1 cellular context compared by ENCODE assay signal in the genomic region with DNA sequence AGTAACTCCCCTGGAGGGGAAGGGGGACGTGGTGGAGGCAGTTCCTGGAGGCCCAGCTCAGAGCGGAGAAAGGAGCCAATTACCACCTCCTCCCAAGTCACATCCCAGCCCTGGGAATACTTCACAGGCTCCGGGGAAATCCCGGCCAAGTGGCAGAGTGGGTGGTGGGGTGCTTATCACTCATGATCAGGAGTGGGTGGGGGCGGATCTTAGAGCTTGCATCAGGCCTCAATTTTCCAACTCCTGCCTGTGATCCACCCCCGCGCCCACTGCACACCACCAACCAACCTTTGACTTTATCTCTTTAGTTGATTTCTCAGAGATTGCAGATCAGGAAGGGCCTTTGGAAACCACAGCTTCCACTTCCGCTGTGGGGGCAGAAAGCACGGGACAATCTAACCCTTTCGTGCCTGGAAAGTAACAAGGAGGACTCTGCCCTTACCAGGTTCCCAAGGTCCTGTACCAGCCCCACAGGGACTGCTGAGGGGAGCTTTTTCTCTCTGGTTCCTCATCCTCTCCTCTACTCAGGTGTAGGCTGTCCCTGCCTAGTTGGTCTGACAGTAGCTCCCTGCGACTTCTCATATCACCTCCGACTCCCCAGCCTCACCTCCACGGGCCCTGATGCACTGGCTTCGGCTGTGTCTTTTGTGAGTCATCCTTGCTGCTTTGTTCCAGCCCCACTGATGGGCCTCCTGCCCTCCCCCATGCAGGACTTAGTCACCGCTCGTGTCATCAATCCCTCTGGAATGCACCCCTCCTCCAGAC.
TF ChIP-seq lines count a peak whose summit lies in the region.

No MANE protein-coding gene starts in this region.

TF ChIP-seq in HepG2, 621 proteins besides CTCF, POLR2A, EP300 and RAD21 (continued from another document and continues in another):
- TF ChIP-seq, protein P1, sequence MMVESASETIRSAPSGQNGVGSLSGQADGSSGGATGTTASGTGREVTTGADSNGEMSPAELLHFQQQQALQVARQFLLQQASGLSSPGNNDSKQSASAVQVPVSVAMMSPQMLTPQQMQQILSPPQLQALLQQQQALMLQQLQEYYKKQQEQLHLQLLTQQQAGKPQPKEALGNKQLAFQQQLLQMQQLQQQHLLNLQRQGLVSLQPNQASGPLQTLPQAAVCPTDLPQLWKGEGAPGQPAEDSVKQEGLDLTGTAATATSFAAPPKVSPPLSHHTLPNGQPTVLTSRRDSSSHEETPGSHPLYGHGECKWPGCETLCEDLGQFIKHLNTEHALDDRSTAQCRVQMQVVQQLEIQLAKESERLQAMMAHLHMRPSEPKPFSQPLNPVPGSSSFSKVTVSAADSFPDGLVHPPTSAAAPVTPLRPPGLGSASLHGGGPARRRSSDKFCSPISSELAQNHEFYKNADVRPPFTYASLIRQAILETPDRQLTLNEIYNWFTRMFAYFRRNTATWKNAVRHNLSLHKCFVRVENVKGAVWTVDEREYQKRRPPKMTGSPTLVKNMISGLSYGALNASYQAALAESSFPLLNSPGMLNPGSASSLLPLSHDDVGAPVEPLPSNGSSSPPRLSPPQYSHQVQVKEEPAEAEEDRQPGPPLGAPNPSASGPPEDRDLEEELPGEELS (CRISPR knock-in tag; IDR thresholded peaks at IDR 0.05): peak; percentile 86
- TF ChIP-seq, protein P2, sequence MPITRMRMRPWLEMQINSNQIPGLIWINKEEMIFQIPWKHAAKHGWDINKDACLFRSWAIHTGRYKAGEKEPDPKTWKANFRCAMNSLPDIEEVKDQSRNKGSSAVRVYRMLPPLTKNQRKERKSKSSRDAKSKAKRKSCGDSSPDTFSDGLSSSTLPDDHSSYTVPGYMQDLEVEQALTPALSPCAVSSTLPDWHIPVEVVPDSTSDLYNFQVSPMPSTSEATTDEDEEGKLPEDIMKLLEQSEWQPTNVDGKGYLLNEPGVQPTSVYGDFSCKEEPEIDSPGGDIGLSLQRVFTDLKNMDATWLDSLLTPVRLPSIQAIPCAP (CRISPR knock-in tag; IDR thresholded peaks at IDR 0.05; ENCODE audit: low read depth): no peak
- TF ChIP-seq ZNF670 (CRISPR knock-in tag; IDR thresholded peaks at IDR 0.05; ENCODE audit: borderline replicate concordance) (no peak), CREB3 (CRISPR knock-in tag; IDR thresholded peaks at IDR 0.05) (no peak), U2AF1 (optimal IDR thresholded peaks at IDR 0.05; ENCODE audit: low read depth, low read length) (peak; percentile 65), ZSCAN29 (CRISPR knock-in tag; conservative IDR thresholded peaks at IDR 0.05) (no peak), MYNN (CRISPR knock-in tag; IDR thresholded peaks at IDR 0.05; ENCODE audit: low read depth) (no peak), NPAS2 (CRISPR knock-in tag; IDR thresholded peaks at IDR 0.05; ENCODE audit: borderline replicate concordance) (no peak; the same call in 1 of the 2 replicates), PAWR (CRISPR knock-in tag; IDR thresholded peaks at IDR 0.05; ENCODE audit: borderline replicate concordance) (no peak), ARNT (IDR thresholded peaks at IDR 0.05) (no peak), ZNF468 (CRISPR knock-in tag; IDR thresholded peaks at IDR 0.05) (peak; percentile 34; the same call in 1 of the 2 replicates), STAG1 (CRISPR knock-in tag; IDR thresholded peaks at IDR 0.05) (peak; percentile 39), ZFP36 (IDR thresholded peaks at IDR 0.05; ENCODE audit: borderline replicate concordance, low read depth, low read length, partially characterized antibody) (no peak), MYPOP (CRISPR knock-in tag; IDR thresholded peaks at IDR 0.05) (peak; percentile 67; the same call in 1 of the 2 replicates), PHF8 (CRISPR knock-in tag; IDR thresholded peaks at IDR 0.05) (peak; percentile 55), HCFC1 (IDR thresholded peaks at IDR 0.05; ENCODE audit: low read depth, low read length) (no peak), KLF16 (CRISPR knock-in tag; IDR thresholded peaks at IDR 0.05) (peak in 1 of 2 experiments; percentile 64; a peak in 1 of 4 replicates), KAT2B (IDR thresholded peaks at IDR 0.05; ENCODE audit: borderline replicate concordance, low read depth, low read length) (no peak), ATF6 (CRISPR knock-in tag; conservative IDR thresholded peaks at IDR 0.05) (0 out of 2 replicates have a peak, but pooled peaks have one; percentile 52), PRPF4 (IDR thresholded peaks at IDR 0.05; ENCODE audit: low read depth, low read length, poor library complexity, severe bottlenecking) (no peak), ZNF546 (CRISPR knock-in tag; conservative IDR thresholded peaks at IDR 0.05) (peak; percentile 21; the same call in 1 of the 2 replicates), NFYC (CRISPR knock-in tag; IDR thresholded peaks at IDR 0.05) (0 out of 2 replicates have a peak, but pooled peaks have one; percentile 37)
- TF ChIP-seq, protein P3, sequence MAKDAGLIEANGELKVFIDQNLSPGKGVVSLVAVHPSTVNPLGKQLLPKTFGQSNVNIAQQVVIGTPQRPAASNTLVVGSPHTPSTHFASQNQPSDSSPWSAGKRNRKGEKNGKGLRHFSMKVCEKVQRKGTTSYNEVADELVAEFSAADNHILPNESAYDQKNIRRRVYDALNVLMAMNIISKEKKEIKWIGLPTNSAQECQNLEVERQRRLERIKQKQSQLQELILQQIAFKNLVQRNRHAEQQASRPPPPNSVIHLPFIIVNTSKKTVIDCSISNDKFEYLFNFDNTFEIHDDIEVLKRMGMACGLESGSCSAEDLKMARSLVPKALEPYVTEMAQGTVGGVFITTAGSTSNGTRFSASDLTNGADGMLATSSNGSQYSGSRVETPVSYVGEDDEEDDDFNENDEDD (CRISPR knock-in tag; IDR thresholded peaks at IDR 0.05; ENCODE audit: borderline replicate concordance): 0 out of 2 replicates have a peak, but pooled peaks have one; percentile 22
- TF ChIP-seq, protein P4, sequence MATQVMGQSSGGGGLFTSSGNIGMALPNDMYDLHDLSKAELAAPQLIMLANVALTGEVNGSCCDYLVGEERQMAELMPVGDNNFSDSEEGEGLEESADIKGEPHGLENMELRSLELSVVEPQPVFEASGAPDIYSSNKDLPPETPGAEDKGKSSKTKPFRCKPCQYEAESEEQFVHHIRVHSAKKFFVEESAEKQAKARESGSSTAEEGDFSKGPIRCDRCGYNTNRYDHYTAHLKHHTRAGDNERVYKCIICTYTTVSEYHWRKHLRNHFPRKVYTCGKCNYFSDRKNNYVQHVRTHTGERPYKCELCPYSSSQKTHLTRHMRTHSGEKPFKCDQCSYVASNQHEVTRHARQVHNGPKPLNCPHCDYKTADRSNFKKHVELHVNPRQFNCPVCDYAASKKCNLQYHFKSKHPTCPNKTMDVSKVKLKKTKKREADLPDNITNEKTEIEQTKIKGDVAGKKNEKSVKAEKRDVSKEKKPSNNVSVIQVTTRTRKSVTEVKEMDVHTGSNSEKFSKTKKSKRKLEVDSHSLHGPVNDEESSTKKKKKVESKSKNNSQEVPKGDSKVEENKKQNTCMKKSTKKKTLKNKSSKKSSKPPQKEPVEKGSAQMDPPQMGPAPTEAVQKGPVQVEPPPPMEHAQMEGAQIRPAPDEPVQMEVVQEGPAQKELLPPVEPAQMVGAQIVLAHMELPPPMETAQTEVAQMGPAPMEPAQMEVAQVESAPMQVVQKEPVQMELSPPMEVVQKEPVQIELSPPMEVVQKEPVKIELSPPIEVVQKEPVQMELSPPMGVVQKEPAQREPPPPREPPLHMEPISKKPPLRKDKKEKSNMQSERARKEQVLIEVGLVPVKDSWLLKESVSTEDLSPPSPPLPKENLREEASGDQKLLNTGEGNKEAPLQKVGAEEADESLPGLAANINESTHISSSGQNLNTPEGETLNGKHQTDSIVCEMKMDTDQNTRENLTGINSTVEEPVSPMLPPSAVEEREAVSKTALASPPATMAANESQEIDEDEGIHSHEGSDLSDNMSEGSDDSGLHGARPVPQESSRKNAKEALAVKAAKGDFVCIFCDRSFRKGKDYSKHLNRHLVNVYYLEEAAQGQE (IDR thresholded peaks at IDR 0.05; ENCODE audit: borderline replicate concordance in 1 of 2, low read depth in 1 of 2, low read length in 2 of 2): 0 out of 4 replicates have a peak, but pooled peaks of 1 of the 2 experiments have one; percentile 39
- TF ChIP-seq, protein P5, sequence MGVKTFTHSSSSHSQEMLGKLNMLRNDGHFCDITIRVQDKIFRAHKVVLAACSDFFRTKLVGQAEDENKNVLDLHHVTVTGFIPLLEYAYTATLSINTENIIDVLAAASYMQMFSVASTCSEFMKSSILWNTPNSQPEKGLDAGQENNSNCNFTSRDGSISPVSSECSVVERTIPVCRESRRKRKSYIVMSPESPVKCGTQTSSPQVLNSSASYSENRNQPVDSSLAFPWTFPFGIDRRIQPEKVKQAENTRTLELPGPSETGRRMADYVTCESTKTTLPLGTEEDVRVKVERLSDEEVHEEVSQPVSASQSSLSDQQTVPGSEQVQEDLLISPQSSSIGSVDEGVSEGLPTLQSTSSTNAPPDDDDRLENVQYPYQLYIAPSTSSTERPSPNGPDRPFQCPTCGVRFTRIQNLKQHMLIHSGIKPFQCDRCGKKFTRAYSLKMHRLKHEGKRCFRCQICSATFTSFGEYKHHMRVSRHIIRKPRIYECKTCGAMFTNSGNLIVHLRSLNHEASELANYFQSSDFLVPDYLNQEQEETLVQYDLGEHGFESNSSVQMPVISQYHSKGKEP (CRISPR knock-in tag; IDR thresholded peaks at IDR 0.05): no peak
- TF ChIP-seq, protein P6, sequence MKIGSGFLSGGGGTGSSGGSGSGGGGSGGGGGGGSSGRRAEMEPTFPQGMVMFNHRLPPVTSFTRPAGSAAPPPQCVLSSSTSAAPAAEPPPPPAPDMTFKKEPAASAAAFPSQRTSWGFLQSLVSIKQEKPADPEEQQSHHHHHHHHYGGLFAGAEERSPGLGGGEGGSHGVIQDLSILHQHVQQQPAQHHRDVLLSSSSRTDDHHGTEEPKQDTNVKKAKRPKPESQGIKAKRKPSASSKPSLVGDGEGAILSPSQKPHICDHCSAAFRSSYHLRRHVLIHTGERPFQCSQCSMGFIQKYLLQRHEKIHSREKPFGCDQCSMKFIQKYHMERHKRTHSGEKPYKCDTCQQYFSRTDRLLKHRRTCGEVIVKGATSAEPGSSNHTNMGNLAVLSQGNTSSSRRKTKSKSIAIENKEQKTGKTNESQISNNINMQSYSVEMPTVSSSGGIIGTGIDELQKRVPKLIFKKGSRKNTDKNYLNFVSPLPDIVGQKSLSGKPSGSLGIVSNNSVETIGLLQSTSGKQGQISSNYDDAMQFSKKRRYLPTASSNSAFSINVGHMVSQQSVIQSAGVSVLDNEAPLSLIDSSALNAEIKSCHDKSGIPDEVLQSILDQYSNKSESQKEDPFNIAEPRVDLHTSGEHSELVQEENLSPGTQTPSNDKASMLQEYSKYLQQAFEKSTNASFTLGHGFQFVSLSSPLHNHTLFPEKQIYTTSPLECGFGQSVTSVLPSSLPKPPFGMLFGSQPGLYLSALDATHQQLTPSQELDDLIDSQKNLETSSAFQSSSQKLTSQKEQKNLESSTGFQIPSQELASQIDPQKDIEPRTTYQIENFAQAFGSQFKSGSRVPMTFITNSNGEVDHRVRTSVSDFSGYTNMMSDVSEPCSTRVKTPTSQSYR (CRISPR knock-in tag; IDR thresholded peaks at IDR 0.05; ENCODE audit: borderline replicate concordance): peak; percentile 99
- TF ChIP-seq, protein P7, sequence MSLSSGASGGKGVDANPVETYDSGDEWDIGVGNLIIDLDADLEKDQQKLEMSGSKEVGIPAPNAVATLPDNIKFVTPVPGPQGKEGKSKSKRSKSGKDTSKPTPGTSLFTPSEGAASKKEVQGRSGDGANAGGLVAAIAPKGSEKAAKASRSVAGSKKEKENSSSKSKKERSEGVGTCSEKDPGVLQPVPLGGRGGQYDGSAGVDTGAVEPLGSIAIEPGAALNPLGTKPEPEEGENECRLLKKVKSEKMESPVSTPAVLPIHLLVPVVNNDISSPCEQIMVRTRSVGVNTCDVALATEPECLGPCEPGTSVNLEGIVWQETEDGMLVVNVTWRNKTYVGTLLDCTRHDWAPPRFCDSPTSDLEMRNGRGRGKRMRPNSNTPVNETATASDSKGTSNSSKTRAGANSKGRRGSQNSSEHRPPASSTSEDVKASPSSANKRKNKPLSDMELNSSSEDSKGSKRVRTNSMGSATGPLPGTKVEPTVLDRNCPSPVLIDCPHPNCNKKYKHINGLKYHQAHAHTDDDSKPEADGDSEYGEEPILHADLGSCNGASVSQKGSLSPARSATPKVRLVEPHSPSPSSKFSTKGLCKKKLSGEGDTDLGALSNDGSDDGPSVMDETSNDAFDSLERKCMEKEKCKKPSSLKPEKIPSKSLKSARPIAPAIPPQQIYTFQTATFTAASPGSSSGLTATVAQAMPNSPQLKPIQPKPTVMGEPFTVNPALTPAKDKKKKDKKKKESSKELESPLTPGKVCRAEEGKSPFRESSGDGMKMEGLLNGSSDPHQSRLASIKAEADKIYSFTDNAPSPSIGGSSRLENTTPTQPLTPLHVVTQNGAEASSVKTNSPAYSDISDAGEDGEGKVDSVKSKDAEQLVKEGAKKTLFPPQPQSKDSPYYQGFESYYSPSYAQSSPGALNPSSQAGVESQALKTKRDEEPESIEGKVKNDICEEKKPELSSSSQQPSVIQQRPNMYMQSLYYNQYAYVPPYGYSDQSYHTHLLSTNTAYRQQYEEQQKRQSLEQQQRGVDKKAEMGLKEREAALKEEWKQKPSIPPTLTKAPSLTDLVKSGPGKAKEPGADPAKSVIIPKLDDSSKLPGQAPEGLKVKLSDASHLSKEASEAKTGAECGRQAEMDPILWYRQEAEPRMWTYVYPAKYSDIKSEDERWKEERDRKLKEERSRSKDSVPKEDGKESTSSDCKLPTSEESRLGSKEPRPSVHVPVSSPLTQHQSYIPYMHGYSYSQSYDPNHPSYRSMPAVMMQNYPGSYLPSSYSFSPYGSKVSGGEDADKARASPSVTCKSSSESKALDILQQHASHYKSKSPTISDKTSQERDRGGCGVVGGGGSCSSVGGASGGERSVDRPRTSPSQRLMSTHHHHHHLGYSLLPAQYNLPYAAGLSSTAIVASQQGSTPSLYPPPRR (CRISPR knock-in tag; IDR thresholded peaks at IDR 0.05; ENCODE audit: borderline replicate concordance): peak; percentile 91
